Comparison of ENCODE assay signal across 1 cellular context in the genomic region with DNA sequence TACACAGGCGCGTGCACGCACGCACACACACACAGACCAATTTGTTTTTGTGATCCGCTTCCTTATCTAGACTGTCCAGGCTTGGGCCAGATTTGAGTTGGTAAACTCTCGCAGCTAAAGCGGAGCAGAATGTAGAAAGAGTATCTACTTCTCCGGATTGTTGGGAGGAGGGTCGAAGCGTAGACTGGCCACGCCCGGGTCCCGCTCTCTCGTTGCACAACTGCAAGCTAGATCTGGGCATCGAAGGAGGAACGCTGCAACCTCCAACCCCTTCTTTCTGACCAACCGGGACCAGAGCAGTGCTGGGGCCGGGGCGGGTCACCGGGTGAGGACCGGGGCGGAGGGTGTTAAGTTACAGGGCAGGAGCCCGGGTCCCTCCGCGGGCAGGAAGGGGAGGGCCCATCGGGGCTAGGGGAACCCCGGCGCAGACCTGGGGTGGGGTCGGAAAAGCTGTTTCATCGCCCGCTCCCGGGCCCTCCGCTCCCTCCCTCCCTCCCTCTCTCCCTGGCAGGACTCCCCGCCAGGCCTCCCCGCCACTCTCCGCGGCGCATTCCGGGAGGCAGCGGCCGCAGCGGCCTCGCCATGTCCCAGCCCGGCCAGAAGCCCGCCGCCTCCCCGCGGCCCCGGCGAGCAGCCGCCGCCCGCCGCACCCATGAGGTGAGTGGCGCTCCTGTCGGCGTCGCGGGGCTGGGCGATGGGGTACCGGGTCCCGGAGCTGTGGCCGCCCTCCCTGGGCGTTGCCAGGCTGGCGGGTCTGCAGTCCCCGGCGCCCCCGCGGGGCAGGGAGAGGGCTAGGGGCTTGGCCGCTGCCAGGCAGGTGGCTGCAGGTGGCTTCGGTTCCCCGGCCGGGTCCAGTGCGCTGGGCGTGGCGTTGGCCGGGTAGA.
TF ChIP-seq lines count a peak whose summit lies in the region.

A gene with protein sequence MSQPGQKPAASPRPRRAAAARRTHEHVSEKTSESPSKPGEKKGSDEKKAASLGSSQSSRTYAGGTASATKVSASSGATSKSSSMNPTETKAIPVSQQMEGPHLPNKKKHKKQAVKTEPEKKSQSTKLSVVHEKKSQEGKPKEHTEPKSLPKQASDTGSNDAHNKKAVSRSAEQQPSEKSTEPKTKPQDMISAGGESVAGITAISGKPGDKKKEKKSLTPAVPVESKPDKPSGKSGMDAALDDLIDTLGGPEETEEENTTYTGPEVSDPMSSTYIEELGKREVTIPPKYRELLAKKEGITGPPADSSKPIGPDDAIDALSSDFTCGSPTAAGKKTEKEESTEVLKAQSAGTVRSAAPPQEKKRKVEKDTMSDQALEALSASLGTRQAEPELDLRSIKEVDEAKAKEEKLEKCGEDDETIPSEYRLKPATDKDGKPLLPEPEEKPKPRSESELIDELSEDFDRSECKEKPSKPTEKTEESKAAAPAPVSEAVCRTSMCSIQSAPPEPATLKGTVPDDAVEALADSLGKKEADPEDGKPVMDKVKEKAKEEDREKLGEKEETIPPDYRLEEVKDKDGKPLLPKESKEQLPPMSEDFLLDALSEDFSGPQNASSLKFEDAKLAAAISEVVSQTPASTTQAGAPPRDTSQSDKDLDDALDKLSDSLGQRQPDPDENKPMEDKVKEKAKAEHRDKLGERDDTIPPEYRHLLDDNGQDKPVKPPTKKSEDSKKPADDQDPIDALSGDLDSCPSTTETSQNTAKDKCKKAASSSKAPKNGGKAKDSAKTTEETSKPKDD (plus strand): TSS at position 536 of the 884 bp plus-strand sequence. CDS start 47 bp downstream, at position 583.

TF ChIP-seq in K562, 482 proteins besides CTCF, POLR2A, EP300 and RAD21 (continued from another document and continues in another):
- no peak for TF ChIP-seq ZBTB9 (CRISPR knock-in tag; IDR thresholded peaks at IDR 0.05)
- TF ChIP-seq MTA2 (IDR thresholded peaks at IDR 0.05; ENCODE audit: low read depth) = peak; percentile 65
- peak; percentile 88 for TF ChIP-seq CBFA2T3 (IDR thresholded peaks at IDR 0.05)
- no peak for TF ChIP-seq EWSR1 (IDR thresholded peaks at IDR 0.05; ENCODE audit: borderline replicate concordance, low read depth, partially characterized antibody)
- 0 out of 2 replicates have a peak, but pooled peaks have one; percentile 17 for TF ChIP-seq CREM (IDR thresholded peaks at IDR 0.05; ENCODE audit: low read depth)
- TF ChIP-seq SAP30 (IDR thresholded peaks at IDR 0.05; ENCODE audit: borderline replicate concordance, insufficient read depth, low read depth, low read length, poor library complexity, severe bottlenecking) = no peak
- TF ChIP-seq KDM4B (IDR thresholded peaks at IDR 0.05; ENCODE audit: borderline replicate concordance in 2 of 2, low read depth in 1 of 2) = no peak
- TF ChIP-seq, protein P1, sequence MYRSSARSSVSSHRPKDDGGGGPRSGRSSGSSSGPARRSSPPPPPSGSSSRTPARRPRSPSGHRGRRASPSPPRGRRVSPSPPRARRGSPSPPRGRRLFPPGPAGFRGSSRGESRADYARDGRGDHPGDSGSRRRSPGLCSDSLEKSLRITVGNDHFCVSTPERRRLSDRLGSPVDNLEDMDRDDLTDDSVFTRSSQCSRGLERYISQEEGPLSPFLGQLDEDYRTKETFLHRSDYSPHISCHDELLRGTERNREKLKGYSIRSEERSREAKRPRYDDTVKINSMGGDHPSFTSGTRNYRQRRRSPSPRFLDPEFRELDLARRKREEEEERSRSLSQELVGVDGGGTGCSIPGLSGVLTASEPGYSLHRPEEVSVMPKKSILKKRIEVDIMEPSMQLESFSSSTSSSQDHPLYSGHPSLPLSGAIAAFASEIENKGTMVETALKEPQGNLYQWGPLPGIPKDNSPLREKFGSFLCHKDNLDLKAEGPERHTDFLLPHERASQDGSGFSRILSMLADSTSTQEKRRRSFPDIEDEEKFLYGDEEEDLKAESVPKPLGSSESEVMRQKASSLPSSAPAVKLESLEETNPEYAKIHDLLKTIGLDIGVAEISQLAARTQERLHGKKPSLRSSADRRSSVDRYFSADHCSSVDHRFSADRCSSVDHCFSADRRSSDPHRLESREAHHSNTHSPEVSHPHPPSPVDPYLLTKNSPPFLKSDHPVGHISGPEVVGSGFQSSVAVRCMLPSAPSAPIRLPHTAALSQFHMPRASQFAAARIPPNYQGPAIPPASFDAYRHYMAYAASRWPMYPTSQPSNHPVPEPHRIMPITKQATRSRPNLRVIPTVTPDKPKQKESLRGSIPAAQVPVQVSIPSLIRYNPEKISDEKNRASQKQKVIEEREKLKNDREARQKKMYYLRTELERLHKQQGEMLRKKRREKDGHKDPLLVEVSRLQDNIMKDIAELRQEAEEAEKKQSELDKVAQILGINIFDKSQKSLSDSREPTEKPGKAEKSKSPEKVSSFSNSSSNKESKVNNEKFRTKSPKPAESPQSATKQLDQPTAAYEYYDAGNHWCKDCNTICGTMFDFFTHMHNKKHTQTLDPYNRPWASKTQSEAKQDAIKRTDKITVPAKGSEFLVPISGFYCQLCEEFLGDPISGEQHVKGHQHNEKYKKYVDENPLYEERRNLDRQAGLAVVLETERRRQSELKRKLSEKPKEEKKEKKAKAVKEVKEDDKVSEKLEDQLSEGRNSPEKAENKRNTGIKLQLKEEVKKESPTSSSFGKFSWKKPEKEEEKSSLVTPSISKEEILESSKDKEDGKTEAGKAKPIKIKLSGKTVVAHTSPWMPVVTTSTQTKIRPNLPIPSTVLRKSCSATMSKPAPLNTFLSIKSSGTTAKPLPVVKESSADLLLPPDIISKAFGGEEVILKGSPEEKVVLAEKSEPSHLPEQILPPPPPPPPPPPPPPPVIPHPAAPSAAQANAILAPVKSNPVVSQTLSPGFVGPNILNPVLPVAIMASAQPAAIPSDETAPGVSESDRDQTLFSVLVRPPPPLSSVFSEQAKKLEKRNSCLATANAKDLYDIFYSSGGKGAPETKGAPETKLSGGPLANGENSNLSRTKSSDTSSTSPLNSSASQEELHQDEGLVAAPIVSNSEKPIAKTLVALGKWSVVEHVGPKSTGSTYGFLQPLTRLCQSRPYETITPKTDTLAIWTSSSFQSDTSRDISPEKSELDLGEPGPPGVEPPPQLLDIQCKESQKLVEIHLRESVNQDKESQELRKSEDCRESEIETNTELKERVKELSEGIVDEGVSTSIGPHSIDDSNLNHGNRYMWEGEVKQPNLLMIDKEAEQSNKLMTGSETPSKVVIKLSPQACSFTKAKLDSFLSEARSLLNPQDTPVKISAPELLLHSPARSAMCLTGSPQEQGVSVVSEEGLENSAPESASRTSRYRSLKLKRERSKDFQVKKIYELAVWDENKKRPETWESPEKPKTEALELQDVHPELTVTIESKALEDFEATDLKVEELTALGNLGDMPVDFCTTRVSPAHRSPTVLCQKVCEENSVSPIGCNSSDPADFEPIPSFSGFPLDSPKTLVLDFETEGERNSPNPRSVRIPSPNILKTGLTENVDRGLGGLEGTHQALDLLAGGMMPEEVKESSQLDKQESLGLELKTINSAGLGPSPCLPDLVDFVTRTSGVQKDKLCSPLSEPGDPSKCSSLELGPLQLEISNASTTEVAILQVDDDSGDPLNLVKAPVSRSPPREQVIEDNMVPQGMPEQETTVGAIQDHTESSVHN (IDR thresholded peaks at IDR 0.05; ENCODE audit: borderline replicate concordance in 1 of 2, low read depth in 1 of 2) = 0 out of 4 replicates have a peak, but pooled peaks of 1 of the 2 experiments have one; percentile 23
- TF ChIP-seq PREB (CRISPR knock-in tag; IDR thresholded peaks at IDR 0.05) = no peak
- no peak for TF ChIP-seq ZNF76 (CRISPR knock-in tag; IDR thresholded peaks at IDR 0.05; ENCODE audit: borderline replicate concordance)
- TF ChIP-seq, protein P2, sequence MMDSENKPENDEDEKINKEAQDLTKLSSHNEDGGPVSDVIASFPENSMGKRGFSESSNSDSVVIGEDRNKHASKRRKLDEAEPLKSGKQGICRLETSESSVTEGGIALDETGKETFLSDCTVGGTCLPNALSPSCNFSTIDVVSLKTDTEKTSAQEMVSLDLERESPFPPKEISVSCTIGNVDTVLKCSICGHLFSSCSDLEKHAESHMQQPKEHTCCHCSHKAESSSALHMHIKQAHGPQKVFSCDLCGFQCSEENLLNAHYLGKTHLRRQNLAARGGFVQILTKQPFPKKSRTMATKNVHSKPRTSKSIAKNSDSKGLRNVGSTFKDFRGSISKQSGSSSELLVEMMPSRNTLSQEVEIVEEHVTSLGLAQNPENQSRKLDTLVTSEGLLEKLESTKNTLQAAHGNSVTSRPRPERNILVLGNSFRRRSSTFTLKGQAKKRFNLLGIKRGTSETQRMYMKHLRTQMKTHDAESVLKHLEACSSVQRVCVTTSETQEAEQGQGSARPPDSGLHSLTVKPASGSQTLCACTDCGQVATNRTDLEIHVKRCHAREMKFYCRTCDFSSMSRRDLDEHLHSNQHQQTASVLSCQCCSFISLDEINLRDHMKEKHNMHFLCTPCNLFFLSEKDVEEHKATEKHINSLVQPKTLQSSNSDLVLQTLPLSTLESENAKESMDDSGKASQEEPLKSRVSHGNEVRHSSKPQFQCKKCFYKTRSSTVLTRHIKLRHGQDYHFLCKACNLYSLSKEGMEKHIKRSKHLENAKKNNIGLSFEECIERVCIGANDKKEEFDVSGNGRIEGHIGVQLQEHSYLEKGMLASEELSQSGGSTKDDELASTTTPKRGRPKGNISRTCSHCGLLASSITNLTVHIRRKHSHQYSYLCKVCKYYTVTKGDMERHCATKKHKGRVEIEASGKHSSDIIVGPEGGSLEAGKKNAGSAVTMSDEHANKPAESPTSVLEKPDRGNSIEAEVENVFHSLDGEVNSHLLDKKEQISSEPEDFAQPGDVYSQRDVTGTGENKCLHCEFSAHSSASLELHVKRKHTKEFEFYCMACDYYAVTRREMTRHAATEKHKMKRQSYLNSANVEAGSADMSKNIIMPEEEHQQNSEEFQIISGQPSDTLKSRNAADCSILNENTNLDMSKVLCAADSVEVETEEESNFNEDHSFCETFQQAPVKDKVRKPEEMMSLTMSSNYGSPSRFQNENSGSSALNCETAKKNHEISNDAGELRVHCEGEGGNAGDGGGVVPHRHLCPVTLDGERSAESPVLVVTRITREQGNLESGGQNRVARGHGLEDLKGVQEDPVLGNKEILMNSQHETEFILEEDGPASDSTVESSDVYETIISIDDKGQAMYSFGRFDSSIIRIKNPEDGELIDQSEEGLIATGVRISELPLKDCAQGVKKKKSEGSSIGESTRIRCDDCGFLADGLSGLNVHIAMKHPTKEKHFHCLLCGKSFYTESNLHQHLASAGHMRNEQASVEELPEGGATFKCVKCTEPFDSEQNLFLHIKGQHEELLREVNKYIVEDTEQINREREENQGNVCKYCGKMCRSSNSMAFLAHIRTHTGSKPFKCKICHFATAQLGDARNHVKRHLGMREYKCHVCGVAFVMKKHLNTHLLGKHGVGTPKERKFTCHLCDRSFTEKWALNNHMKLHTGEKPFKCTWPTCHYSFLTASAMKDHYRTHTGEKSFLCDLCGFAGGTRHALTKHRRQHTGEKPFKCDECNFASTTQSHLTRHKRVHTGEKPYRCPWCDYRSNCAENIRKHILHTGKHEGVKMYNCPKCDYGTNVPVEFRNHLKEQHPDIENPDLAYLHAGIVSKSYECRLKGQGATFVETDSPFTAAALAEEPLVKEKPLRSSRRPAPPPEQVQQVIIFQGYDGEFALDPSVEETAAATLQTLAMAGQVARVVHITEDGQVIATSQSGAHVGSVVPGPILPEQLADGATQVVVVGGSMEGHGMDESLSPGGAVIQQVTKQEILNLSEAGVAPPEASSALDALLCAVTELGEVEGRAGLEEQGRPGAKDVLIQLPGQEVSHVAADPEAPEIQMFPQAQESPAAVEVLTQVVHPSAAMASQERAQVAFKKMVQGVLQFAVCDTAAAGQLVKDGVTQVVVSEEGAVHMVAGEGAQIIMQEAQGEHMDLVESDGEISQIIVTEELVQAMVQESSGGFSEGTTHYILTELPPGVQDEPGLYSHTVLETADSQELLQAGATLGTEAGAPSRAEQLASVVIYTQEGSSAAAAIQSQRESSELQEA (IDR thresholded peaks at IDR 0.05; ENCODE audit: low read depth) = no peak
- TF ChIP-seq, protein P3, sequence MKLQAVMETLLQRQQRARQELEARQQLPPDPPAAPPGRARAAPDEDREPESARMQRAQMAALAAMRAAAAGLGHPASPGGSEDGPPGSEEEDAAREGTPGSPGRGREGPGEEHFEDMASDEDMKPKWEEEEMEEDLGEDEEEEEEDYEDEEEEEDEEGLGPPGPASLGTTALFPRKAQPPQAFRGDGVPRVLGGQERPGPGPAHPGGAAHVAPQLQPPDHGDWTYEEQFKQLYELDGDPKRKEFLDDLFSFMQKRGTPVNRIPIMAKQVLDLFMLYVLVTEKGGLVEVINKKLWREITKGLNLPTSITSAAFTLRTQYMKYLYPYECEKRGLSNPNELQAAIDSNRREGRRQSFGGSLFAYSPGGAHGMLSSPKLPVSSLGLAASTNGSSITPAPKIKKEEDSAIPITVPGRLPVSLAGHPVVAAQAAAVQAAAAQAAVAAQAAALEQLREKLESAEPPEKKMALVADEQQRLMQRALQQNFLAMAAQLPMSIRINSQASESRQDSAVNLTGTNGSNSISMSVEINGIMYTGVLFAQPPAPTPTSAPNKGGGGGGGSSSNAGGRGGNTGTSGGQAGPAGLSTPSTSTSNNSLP (IDR thresholded peaks at IDR 0.05; ENCODE audit: borderline replicate concordance, low read depth, low read length) = no peak
- no peak for TF ChIP-seq OTX1 (CRISPR knock-in tag; IDR thresholded peaks at IDR 0.05)
- TF ChIP-seq RCOR1 (IDR thresholded peaks at IDR 0.05; ENCODE audit: borderline replicate concordance in 1 of 2, low read depth in 2 of 2, low read length in 2 of 2) = peak; percentile 92 to 99
- TF ChIP-seq, protein P4, sequence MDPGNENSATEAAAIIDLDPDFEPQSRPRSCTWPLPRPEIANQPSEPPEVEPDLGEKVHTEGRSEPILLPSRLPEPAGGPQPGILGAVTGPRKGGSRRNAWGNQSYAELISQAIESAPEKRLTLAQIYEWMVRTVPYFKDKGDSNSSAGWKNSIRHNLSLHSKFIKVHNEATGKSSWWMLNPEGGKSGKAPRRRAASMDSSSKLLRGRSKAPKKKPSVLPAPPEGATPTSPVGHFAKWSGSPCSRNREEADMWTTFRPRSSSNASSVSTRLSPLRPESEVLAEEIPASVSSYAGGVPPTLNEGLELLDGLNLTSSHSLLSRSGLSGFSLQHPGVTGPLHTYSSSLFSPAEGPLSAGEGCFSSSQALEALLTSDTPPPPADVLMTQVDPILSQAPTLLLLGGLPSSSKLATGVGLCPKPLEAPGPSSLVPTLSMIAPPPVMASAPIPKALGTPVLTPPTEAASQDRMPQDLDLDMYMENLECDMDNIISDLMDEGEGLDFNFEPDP (CRISPR knock-in tag; IDR thresholded peaks at IDR 0.05) = no peak
- no peak for TF ChIP-seq MCM7 (IDR thresholded peaks at IDR 0.05)
